In genomic region chr19:11639602-11640471, GRCh38 we compare ENCODE assay signal across 1 cellular context.
A peak's percentile ranks its signal among the peaks of the same experiment; 100 is the strongest.
TF ChIP-seq lines count a peak whose summit lies in the region.

No MANE protein-coding gene starts in this region.

TF ChIP-seq in K562, 482 proteins besides CTCF, POLR2A, EP300 and RAD21 (continued from another document and continues in another):
- TF ChIP-seq ZBTB7A (IDR thresholded peaks at IDR 0.05; ENCODE audit: borderline replicate concordance, control insufficient read depth, low read depth, low read length) (no peak; the same call in 1 of the 2 replicates), PURB (CRISPR knock-in tag; IDR thresholded peaks at IDR 0.05; ENCODE audit: low read depth) (no peak), GTF3C2 (IDR thresholded peaks at IDR 0.05; ENCODE audit: borderline replicate concordance, extremely low read depth, insufficient read length) (no peak), TGIF2 (CRISPR knock-in tag; IDR thresholded peaks at IDR 0.05) (no peak), ZFPM2 (CRISPR knock-in tag; IDR thresholded peaks at IDR 0.05) (no peak), EP400 (IDR thresholded peaks at IDR 0.05) (peak; percentile 68), ESRRA (IDR thresholded peaks at IDR 0.05; ENCODE audit: borderline replicate concordance, low read depth) (peak; percentile 20; the same call in 1 of the 2 replicates), SRSF7 (optimal IDR thresholded peaks at IDR 0.05; ENCODE audit: low read depth, low read length) (no peak), MAZ (CRISPR knock-in tag; conservative IDR thresholded peaks at IDR 0.05 in 1 of 2, IDR thresholded peaks at IDR 0.05 in 1 of 2) (peak in 1 of 2 experiments; percentile 31; a peak in 1 of 4 replicates), ZNF57 (CRISPR knock-in tag; IDR thresholded peaks at IDR 0.05) (no peak), ZNF311 (CRISPR knock-in tag; IDR thresholded peaks at IDR 0.05) (no peak), CEBPZ (IDR thresholded peaks at IDR 0.05; ENCODE audit: borderline replicate concordance, low read depth, low read length) (no peak), SREBF2 (CRISPR knock-in tag; IDR thresholded peaks at IDR 0.05) (no peak), RCOR1 (IDR thresholded peaks at IDR 0.05; ENCODE audit: borderline replicate concordance in 1 of 2, low read depth in 2 of 2, low read length in 2 of 2) (peak in 1 of 2 experiments; percentile 41; a peak in 1 of 4 replicates), ZNF407 (IDR thresholded peaks at IDR 0.05; ENCODE audit: low read depth) (no peak), IRF2 (CRISPR knock-in tag; IDR thresholded peaks at IDR 0.05) (no peak), HNRNPH1 (optimal IDR thresholded peaks at IDR 0.05; ENCODE audit: low read depth, low read length) (no peak), MYBL2 (IDR thresholded peaks at IDR 0.05; ENCODE audit: low read depth) (no peak), MYBL2 (CRISPR knock-in tag; IDR thresholded peaks at IDR 0.05; ENCODE audit: borderline replicate concordance) (no peak), ELK1 (CRISPR knock-in tag; IDR thresholded peaks at IDR 0.05) (no peak), TAF15 (IDR thresholded peaks at IDR 0.05; ENCODE audit: low read depth, low read length) (no peak), SOX6 (IDR thresholded peaks at IDR 0.05) (peak; percentile 68), ZNF239 (CRISPR knock-in tag; IDR thresholded peaks at IDR 0.05) (no peak), PTBP1 (IDR thresholded peaks at IDR 0.05; ENCODE audit: low read depth, low read length) (no peak), ZNF280B (CRISPR knock-in tag; IDR thresholded peaks at IDR 0.05) (no peak), TRIM24 (IDR thresholded peaks at IDR 0.05) (no peak), CBFA2T3 (IDR thresholded peaks at IDR 0.05) (no peak), SPI1 (IDR thresholded peaks at IDR 0.05; ENCODE audit: borderline replicate concordance, low read depth, low read length) (no peak), JUND (IDR thresholded peaks at IDR 0.05; ENCODE audit: borderline replicate concordance, low read depth, low read length) (no peak), JUND (tag; IDR thresholded peaks at IDR 0.05; ENCODE audit: borderline replicate concordance, low read depth, low read length) (no peak; the same call in 2 of the 3 replicates), ZNF518B (CRISPR knock-in tag; IDR thresholded peaks at IDR 0.05) (no peak), POLR2H (tag; IDR thresholded peaks at IDR 0.05; ENCODE audit: low read depth) (peak; percentile 52; the same call in 1 of the 2 replicates), ZZZ3 (IDR thresholded peaks at IDR 0.05) (no peak), HMGXB4 (CRISPR knock-in tag; IDR thresholded peaks at IDR 0.05) (no peak), ZNF740 (CRISPR knock-in tag; IDR thresholded peaks at IDR 0.05) (no peak), ZNF740 (tag; IDR thresholded peaks at IDR 0.05) (no peak)
